23 cellular contexts compared by ENCODE assay signal in genomic region chr15:45918839-45919238, GRCh38.
"Had no signal": no experiment of that assay in that cellular context is flagged by ENCODE, and none has a peak within 500 bp of the region (broad histone marks: within the 10 kb centered on the region; RNA-seq: fewer than 3 reads in every experiment).

No MANE protein-coding gene starts in this region.

- H3K4me3 ChIP-seq: cardiac muscle cell, esophagus squamous epithelium, gastroesophageal sphincter, sigmoid colon, smooth muscle cell, transverse colon had no signal

- H3K27me3 ChIP-seq: cardiac muscle cell, esophagus squamous epithelium, gastroesophageal sphincter, sigmoid colon, transverse colon had no signal

- H3K9me3 ChIP-seq: esophagus squamous epithelium, gastroesophageal sphincter, sigmoid colon, transverse colon had no signal

- H3K4me1 ChIP-seq: esophagus squamous epithelium, gastroesophageal sphincter had no signal

- H3K36me3 ChIP-seq: cardiac muscle cell, esophagus squamous epithelium, gastroesophageal sphincter, sigmoid colon, transverse colon had no signal

- H3K27ac ChIP-seq: cardiac muscle cell, esophagus squamous epithelium, gastroesophageal sphincter, sigmoid colon, transverse colon had no signal

- FAIRE-seq: keratinocyte, urothelium cell line had no signal

- DNase-seq: activated B cell treated with CpG ODN at 0.5 μM for 24 hours; activated CD4-positive, alpha-beta memory T cell treated with anti-CD3 and anti-CD28 coated beads for 36 hours; activated CD4-positive, alpha-beta T cell treated with anti-CD3 and anti-CD28 coated beads for 36 hours; activated effector memory CD4-positive, alpha-beta T cell treated with anti-CD3 and anti-CD28 coated beads, Interleukin-2, amount 50 U/mL, for 16 hours; activated naive CD4-positive, alpha-beta T cell treated with anti-CD3 and anti-CD28 coated beads, Interleukin-2, amount 10 ng/mL, durations not matched to agents 7 days and 5 days; activated T-cell treated with anti-CD3 and anti-CD28 coated beads, Interleukin-2, amount 50 U/mL, for 72 hours; amygdala; effector memory CD4-positive, alpha-beta T cell; esophagus squamous epithelium; nephron progenitor cell; nucleus accumbens; sigmoid colon; stimulated activated CD4-positive, alpha-beta T cell treated with anti-CD3 and anti-CD28 coated beads, Interleukin-15, amount 100 ng/mL, for 24 hours; stimulated activated CD8-positive, alpha-beta memory T cell treated with anti-CD3 and anti-CD28 coated beads, Interleukin-4, amount 100 ng/mL, for 48 hours; stimulated activated naive B cell treated with anti-CD40 and anti-IgM and Interleukin-4, amounts not matched to agents 10 μg/mL and 1 μg/mL and 100 μg/mL, for 72 hours; T-helper 1 cell; transverse colon had no signal

- ATAC-seq: activated CD4-positive, alpha-beta T cell treated with anti-CD3 and anti-CD28 coated beads for 36 hours; activated T-cell treated with anti-CD3 and anti-CD28 coated beads, Interleukin-2, amount 50 U/mL, for 72 hours; gastroesophageal sphincter; left lobe of liver; stimulated activated naive B cell treated with anti-CD40 and anti-IgM and Interleukin-4, amounts not matched to agents 10 μg/mL and 1 μg/mL and 100 μg/mL, for 72 hours had no signal
